Comparison of ENCODE assay signal across 10 cellular contexts in the genomic region with DNA sequence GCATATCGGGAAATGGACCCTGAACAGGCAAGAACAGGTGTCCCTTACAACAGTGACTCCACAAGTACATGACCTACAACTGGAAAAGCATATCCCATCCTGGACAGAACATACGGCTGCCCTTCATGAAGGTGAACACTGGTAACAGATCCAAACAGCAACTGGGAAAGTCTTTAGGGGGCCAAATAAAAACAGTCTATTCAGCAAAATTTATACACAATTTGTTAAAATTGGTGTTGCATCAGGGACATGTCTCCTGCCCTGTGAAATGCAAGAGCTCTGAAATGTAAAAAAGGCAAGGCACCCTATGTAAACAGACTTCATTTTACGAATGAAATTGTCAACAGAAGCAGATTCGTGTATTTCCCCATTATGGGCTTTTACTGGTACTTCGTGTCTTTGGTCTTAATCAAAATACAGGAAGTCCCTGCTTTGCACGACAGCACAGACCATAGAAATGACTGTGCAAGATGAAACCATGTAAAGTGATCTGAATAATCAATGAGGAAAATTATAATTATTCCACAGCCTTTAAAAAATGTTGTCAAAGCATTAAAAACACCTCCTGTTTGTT.
DNase-seq lines count a peak whose midpoint lies in the region; ATAC-seq and TF ChIP-seq lines count a peak whose summit lies in the region.
"Had no signal": no experiment of that assay in that cellular context is flagged by ENCODE, and none has a peak within 500 bp of the region (broad histone marks: within the 10 kb centered on the region; RNA-seq: fewer than 3 reads in every experiment).

No MANE protein-coding gene starts in this region.

- peak overlapping the region in 3 of 5 donors; percentile 36 to 79 (median 51) for H3K27ac ChIP-seq in adrenal gland
- H3K27ac ChIP-seq: epithelial cell of prostate had no signal

- no peaks in the 10 kb centered on the region for H3K27me3 ChIP-seq in adrenal gland

- TF ChIP-seq CTCF in GM13976 (IDR thresholded peaks at IDR 0.05; ENCODE audit: borderline replicate concordance, control extremely low read depth, extremely low read depth, insufficient read depth, missing control alignments), result no peak
- TF ChIP-seq CTCF in adrenal gland (IDR thresholded peaks at IDR 0.05), result no peak

- H3K9me3 ChIP-seq in adrenal gland (replicated peaks in 1 of 3), result no peaks in the 10 kb centered on the region

- peak; percentile 49 for DNase-seq in GM13976 (ENCODE audit: low spot score)
- DNase-seq in adrenal gland, result peak in 2 of 7 donors; percentile 35 to 41
- DNase-seq in cerebellar cortex (ENCODE audit: low spot score), result no peak
- DNase-seq in ecto neural progenitor cell (ENCODE audit: low spot score), result no peak
- DNase-seq in DMS 273 (lab: John Stamatoyannopoulos, UW; ENCODE audit: unreplicated experiment), result no peak
- DNase-seq in AG20443 (ENCODE audit: low spot score), result no peak
- DNase-seq: mammary epithelial cell had no signal

- no peak overlapping the region for H3K4me3 ChIP-seq in adrenal gland

- intact Hi-C loops in adrenal gland (cut with DNase I), result no loop called here

- H3K36me3 ChIP-seq in adrenal gland (replicated peaks in 1 of 2), result no peaks in the 10 kb centered on the region

- H3K4me1 ChIP-seq in adrenal gland (replicated peaks in 1 of 2), result peaks cover 0 to 18% of the 10 kb centered on the region in 2 donors

- in situ Hi-C loops in GM13976 (cut with MboI; ENCODE audit: low sequenced_read_pairs, unreplicated experiment), result no loop called here

- ATAC-seq in GM19455 (IDR thresholded peaks at IDR 0.05; ENCODE audit: unreplicated experiment) (peak; percentile 93), HG03439 (IDR thresholded peaks at IDR 0.05; ENCODE audit: unreplicated experiment) (peak; percentile 81)

- no peak for TF ChIP-seq POLR2A in adrenal gland (IDR thresholded peaks at IDR 0.05)

- 59 to 73% (median 66%) methylated on average over 6 of the region's 6 CpGs for WGBS in adrenal gland, 4 donors
